27 cellular contexts compared by ENCODE assay signal in the genomic region with DNA sequence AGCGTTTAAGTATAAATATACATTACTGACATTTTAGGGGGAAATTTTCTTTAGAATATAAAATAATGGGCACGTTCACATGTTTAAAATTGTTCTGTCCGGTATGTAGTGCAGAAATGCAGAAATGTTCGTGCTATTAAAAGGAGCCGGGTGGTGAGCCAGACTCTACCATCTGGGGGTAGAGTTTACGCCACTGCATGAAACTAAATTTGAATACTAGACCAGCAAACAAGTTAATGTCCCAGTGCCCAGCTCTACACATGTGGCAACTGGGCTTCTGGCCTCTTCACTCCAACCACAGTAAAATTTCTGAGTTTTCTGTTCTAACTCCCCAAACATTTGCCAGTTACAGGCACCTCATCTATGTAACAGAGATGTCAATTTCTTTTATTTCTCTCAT.
DNase-seq lines count a peak whose midpoint lies in the region; ATAC-seq, FAIRE-seq and TF ChIP-seq lines count a peak whose summit lies in the region.
"Had no signal": no experiment of that assay in that cellular context is flagged by ENCODE, and none has a peak within 500 bp of the region (broad histone marks: within the 10 kb centered on the region; RNA-seq: fewer than 3 reads in every experiment).

No MANE protein-coding gene starts in this region.

- TF ChIP-seq CTCF in OCI-LY1 (IDR thresholded peaks at IDR 0.05; ENCODE audit: low read length) (no peak), astrocyte (IDR thresholded peaks at IDR 0.05; ENCODE audit: insufficient read depth, low read depth, low read length) (no peak), stomach (IDR thresholded peaks at IDR 0.05) (no peak)

- H3K36me3 ChIP-seq in OCI-LY1 (ENCODE audit: insufficient read depth, low read length) (peaks cover 6% of the 10 kb centered on the region; the same call in 1 of the 2 replicates), astrocyte (ENCODE audit: insufficient read depth, low read length) (no peaks in the 10 kb centered on the region), stomach (no peaks in the 10 kb centered on the region)
- H3K36me3 ChIP-seq: BE2C, BLaER1 had no signal

- peak overlapping the region; percentile 48; the same call in 1 of the 2 replicates for H2AFZ ChIP-seq in OCI-LY1 (ENCODE audit: low read length)
- H2AFZ ChIP-seq in astrocyte (ENCODE audit: low read depth, low read length), result no peak overlapping the region

- WGBS in stomach, 5 donors, result 84 to 93% (median 87%) methylated on average over 6 of the region's 6 CpGs

- DNase-seq in NCI-H69 (lab: John Stamatoyannopoulos, UW) (peak; percentile 6), astrocyte (ENCODE audit: low read depth) (no peak), stomach (no peak), NCI-H1092 treated with DMSO at 0.1 percent for 48 hours (lab: John Stamatoyannopoulos, UW) (no peak)
- DNase-seq: 8988T; ACHN; BE2C; C1 segment of cervical spinal cord; CD4-positive, alpha-beta memory T cell; CD4-positive, CD25-positive, alpha-beta regulatory T cell; CD8-positive, alpha-beta memory T cell; COR-L47; DMS 273 treated with DMSO at 0.1 percent for 48 hours; DMS153; DMS53; DMS79; DND-41; EL; GDM1 had no signal

- no peak for TF ChIP-seq EP300 in stomach (IDR thresholded peaks at IDR 0.05)

- H3K27me3 Mint-ChIP-seq in astrocyte (ENCODE audit: low read depth, unreplicated experiment), result no peaks in the 10 kb centered on the region
- H3K27me3 Mint-ChIP-seq: CD4-positive, alpha-beta memory T cell; CD4-positive, CD25-positive, alpha-beta regulatory T cell; CD8-positive, alpha-beta memory T cell had no signal

- no peaks in the 10 kb centered on the region for H3K79me2 ChIP-seq in OCI-LY1 (ENCODE audit: insufficient read depth, low read length)
- no peaks in the 10 kb centered on the region for H3K79me2 ChIP-seq in astrocyte (ENCODE audit: insufficient read depth, low read length)

- H3K9me3 ChIP-seq in OCI-LY1 (ENCODE audit: low read length) (peaks cover 17% of the 10 kb centered on the region; the same call in 1 of the 2 replicates), astrocyte (ENCODE audit: insufficient read depth, low read depth, low read length) (no peaks in the 10 kb centered on the region), stomach (peaks cover 0 to 2% (median 0%) of the 10 kb centered on the region in 4 donors)
- H3K9me3 ChIP-seq: BE2C, BLaER1 had no signal

- H3K4me3 ChIP-seq in OCI-LY1 (ENCODE audit: low read depth, low read length, poor library complexity, severe bottlenecking), result no peak overlapping the region
- H3K4me3 ChIP-seq in astrocyte (ENCODE audit: insufficient read depth, low read depth, low read length), result no peak overlapping the region
- H3K4me3 ChIP-seq in stomach, result no peak overlapping the region
- H3K4me3 ChIP-seq: BLaER1, GM12878 had no signal

- no peaks in the 10 kb centered on the region for H3K27me3 ChIP-seq in OCI-LY1 (ENCODE audit: insufficient read depth, low read length)
- no peaks in the 10 kb centered on the region for H3K27me3 ChIP-seq in astrocyte (ENCODE audit: insufficient read depth, low read length)
- H3K27me3 ChIP-seq in stomach, result no peaks in the 10 kb centered on the region
- H3K27me3 ChIP-seq: BE2C, BLaER1 had no signal

- no peaks in the 10 kb centered on the region for H3F3A ChIP-seq in OCI-LY1 (ENCODE audit: insufficient read depth, low read length)

- H3K4me1 Mint-ChIP-seq in astrocyte (ENCODE audit: low read depth, unreplicated experiment), result no peaks in the 10 kb centered on the region
- H3K4me1 Mint-ChIP-seq: CD4-positive, alpha-beta memory T cell; CD4-positive, CD25-positive, alpha-beta regulatory T cell; CD8-positive, alpha-beta memory T cell had no signal

- FAIRE-seq in astrocyte (lab: Jason Lieb, UNC), result no peak
- FAIRE-seq: A204.1, GM12878, GM12892, GM18507 had no signal

- H3K4me1 ChIP-seq in OCI-LY1 (ENCODE audit: insufficient read depth, low read length, severe bottlenecking) (peaks cover 23% of the 10 kb centered on the region), astrocyte (ENCODE audit: insufficient read depth, low read length) (no peaks in the 10 kb centered on the region), stomach (no peaks in the 10 kb centered on the region)
- H3K4me1 ChIP-seq: BE2C, BLaER1 had no signal

- H4K20me1 ChIP-seq in OCI-LY1 (ENCODE audit: insufficient read depth, low read length) (no peaks in the 10 kb centered on the region), astrocyte (ENCODE audit: insufficient read depth, low read length) (no peaks in the 10 kb centered on the region)
- H4K20me1 ChIP-seq: BLaER1 had no signal

- intact Hi-C loops in stomach (cut with DNase I; ENCODE audit: low total_unique reads), result no loop called here

- no peak for TF ChIP-seq POLR2A in stomach (IDR thresholded peaks at IDR 0.05)

- H3K36me3 Mint-ChIP-seq in astrocyte (ENCODE audit: low read depth, unreplicated experiment), result no peaks in the 10 kb centered on the region
- H3K36me3 Mint-ChIP-seq: CD14-positive monocyte; CD4-positive, alpha-beta memory T cell; CD4-positive, CD25-positive, alpha-beta regulatory T cell; CD8-positive, alpha-beta memory T cell had no signal

- no peaks in the 10 kb centered on the region for H3K9me2 ChIP-seq in OCI-LY1 (ENCODE audit: low read depth, low read length)

- H3K27ac Mint-ChIP-seq in astrocyte (ENCODE audit: unreplicated experiment), result peak overlapping the region; percentile 7
- H3K27ac Mint-ChIP-seq: CD14-positive monocyte; CD4-positive, alpha-beta memory T cell; CD4-positive, CD25-positive, alpha-beta regulatory T cell; CD8-positive, alpha-beta memory T cell had no signal

- H3K27ac ChIP-seq in OCI-LY1 (ENCODE audit: low read depth, low read length, poor library complexity, severe bottlenecking) (peak overlapping the region; percentile 77), astrocyte (ENCODE audit: low read depth, low read length) (no peak overlapping the region), stomach (no peak overlapping the region)
- H3K27ac ChIP-seq: BLaER1 had no signal

- H3K9me3 Mint-ChIP-seq in astrocyte (ENCODE audit: unreplicated experiment), result no peaks in the 10 kb centered on the region

- no peak for ATAC-seq in HG03378 (IDR thresholded peaks at IDR 0.05; ENCODE audit: unreplicated experiment)
- ATAC-seq: GM12878 had no signal

- H3K4me3 Mint-ChIP-seq in astrocyte (ENCODE audit: unreplicated experiment), result no peak overlapping the region
- H3K4me3 Mint-ChIP-seq: CD14-positive monocyte; CD4-positive, alpha-beta memory T cell; CD8-positive, alpha-beta memory T cell had no signal

- H3K4me2 ChIP-seq in OCI-LY1 (ENCODE audit: low read length), result no peak overlapping the region
- H3K4me2 ChIP-seq in astrocyte (ENCODE audit: low read length), result no peak overlapping the region
- H3K4me2 ChIP-seq: BLaER1 had no signal

- H3K9ac ChIP-seq in OCI-LY1 (ENCODE audit: low read length) (no peak overlapping the region), astrocyte (ENCODE audit: low read length) (no peak overlapping the region)
- H3K9ac ChIP-seq: BLaER1 had no signal
